16 cellular contexts compared by ENCODE assay signal in the genomic region with DNA sequence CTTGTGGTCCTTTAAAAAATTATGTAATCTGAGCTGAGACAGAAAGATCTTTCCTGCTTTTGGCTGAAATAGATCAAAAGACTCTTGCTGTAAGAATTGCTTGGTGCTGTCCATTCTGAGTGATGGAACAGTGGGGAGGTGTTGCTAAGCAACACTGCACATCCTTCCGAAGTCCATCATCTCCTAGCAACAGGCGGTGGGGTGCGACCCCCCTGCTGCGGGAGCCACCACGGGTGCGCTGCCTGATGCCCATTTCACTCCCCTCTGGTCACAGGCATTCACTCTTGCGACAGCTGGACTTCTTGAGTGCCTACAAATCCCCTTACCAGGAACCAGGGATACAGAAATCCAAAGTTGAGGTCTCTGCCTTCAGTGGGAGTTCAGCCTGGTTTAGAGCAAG.
DNase-seq lines count a peak whose midpoint lies in the region; ATAC-seq and TF ChIP-seq lines count a peak whose summit lies in the region.
"Had no signal": no experiment of that assay in that cellular context is flagged by ENCODE, and none has a peak within 500 bp of the region (broad histone marks: within the 10 kb centered on the region; RNA-seq: fewer than 3 reads in every experiment).

No MANE protein-coding gene starts in this region.

- peak; percentile 40 for DNase-seq in NCI-H1092 treated with DMSO at 0.1 percent for 48 hours (lab: John Stamatoyannopoulos, UW)
- no peak for DNase-seq in NCI-H1092 (lab: John Stamatoyannopoulos, UW)
- peak; percentile 66 for DNase-seq in ecto neural progenitor cell (ENCODE audit: low spot score)
- DNase-seq in midbrain (lab: John Stamatoyannopoulos, UW), result peak; percentile 8
- DNase-seq in type B pancreatic cell (ENCODE audit: extremely low spot score, unreplicated experiment), result peak; percentile 51
- no peak for DNase-seq in GDM1 (lab: John Stamatoyannopoulos, UW)
- DNase-seq in A673 (ENCODE audit: low spot score), result no peak
- DNase-seq: Calu3, MG63, NCI-H1105 treated with DMSO at 0.1 percent for 48 hours, NCI-H1930, NCI-H526 treated with DMSO at 0.1 percent for 48 hours, PC-3 had no signal

- no peak overlapping the region for H3K4me3 ChIP-seq in A673 (ENCODE audit: low read depth, low read length, poor library complexity, severe bottlenecking)
- H3K4me3 ChIP-seq: MG63, SK-N-MC had no signal

- H3K4me1 Mint-ChIP-seq in type B pancreatic cell (ENCODE audit: unreplicated experiment), result peaks cover 52% of the 10 kb centered on the region
- H3K4me1 Mint-ChIP-seq: CD14-positive monocyte had no signal

- BruUV-seq in A673 (replicated peaks; lab: Mats Ljungman, UMichigan), result no TSS peak

- H3K27me3 ChIP-seq in A673 (replicated peaks; ENCODE audit: insufficient read depth, low read depth, low read length, poor library complexity), result no peaks in the 10 kb centered on the region
- H3K27me3 ChIP-seq: MG63 had no signal

- H3K27ac ChIP-seq in A673 (ENCODE audit: low read depth, low read length, poor library complexity, severe bottlenecking), result no peak overlapping the region
- H3K27ac ChIP-seq: SK-N-MC had no signal

- POLR2A ChIA-PET in A673 (lab: Charles Lee; ENCODE audit: low non-redundant PET), result interaction anchor here (0.6 kb wide), 1 partner anchor 138 kb away, joined by 3 read pairs; no protein-coding TSS in a partner anchor

- H3K36me3 ChIP-seq in A673 (ENCODE audit: insufficient read depth, low read length, poor library complexity, severe bottlenecking), result no peaks in the 10 kb centered on the region
- H3K36me3 ChIP-seq: MG63 had no signal

- no peak for TF ChIP-seq CTCF in type B pancreatic cell (conservative IDR thresholded peaks at IDR 0.05)
- no peak for TF ChIP-seq CTCF in A673 (conservative IDR thresholded peaks at IDR 0.05; ENCODE audit: low read depth, low read length)

- H3K4me1 ChIP-seq in A673 (ENCODE audit: insufficient read depth, low read length, poor library complexity, severe bottlenecking), result no peaks in the 10 kb centered on the region

- ATAC-seq in GM18498 (IDR thresholded peaks at IDR 0.05; ENCODE audit: unreplicated experiment), result no peak
- ATAC-seq: PC-3 had no signal

- no peaks in the 10 kb centered on the region for H3K9me3 Mint-ChIP-seq in type B pancreatic cell

- no peaks in the 10 kb centered on the region for H3K27me3 Mint-ChIP-seq in type B pancreatic cell

- H3K36me3 Mint-ChIP-seq in type B pancreatic cell, result no peaks in the 10 kb centered on the region
- H3K36me3 Mint-ChIP-seq: CD14-positive monocyte had no signal

- intact Hi-C loops in A673 (cut with micrococcal nuclease; ENCODE audit: unreplicated experiment), result no loop called here

- no peaks in the 10 kb centered on the region for H3K9me3 ChIP-seq in A673 (ENCODE audit: low read depth, low read length, poor library complexity, severe bottlenecking)
- H3K9me3 ChIP-seq: MG63 had no signal

- CTCF ChIA-PET in A673 (lab: Charles Lee), result no interaction called here

- peak overlapping the region; percentile 13 for H3K27ac Mint-ChIP-seq in type B pancreatic cell
- H3K27ac Mint-ChIP-seq: CD14-positive monocyte had no signal

- H3K4me3 Mint-ChIP-seq in type B pancreatic cell, result peak overlapping the region; percentile 14
- H3K4me3 Mint-ChIP-seq: CD14-positive monocyte had no signal

Comparison
In these comparisons a context has a peak if more than half of its experiments do, and no peak if none do; other contexts are left out.
1. DNase-seq: peak in NCI-H1092 treated with DMSO at 0.1 percent for 48 hours (single experiment), ecto neural progenitor cell (single experiment), midbrain (single experiment) and type B pancreatic cell (single experiment); none in NCI-H1092 (single experiment), GDM1 (single experiment) and A673 (single experiment).